Comparison of ENCODE assay signal across 1 cellular context in the genomic region with DNA sequence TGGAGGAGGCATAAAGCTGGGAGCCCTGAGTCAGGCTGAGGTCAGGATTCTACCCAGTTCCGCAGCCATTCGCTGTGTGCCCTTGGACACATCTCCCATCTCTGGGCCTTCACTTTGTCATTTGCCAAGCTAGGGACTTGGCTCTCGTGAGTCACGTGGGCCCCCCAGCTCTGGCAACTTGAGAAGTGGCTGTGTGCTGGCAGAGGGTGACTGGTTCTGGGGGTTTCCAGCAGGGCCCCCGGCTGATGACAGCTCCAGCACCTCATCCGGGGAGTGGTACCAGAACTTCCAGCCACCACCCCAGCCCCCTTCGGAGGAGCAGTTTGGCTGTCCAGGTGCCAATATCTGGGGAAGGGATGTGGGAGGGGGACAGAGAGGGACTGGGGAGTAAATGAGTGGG.
TF ChIP-seq lines count a peak whose summit lies in the region.

No MANE protein-coding gene starts in this region.

TF ChIP-seq in GM12878, 131 proteins besides CTCF, POLR2A, EP300 and RAD21:
- TF ChIP-seq RAD51 (IDR thresholded peaks at IDR 0.05) (no peak), USF1 (IDR thresholded peaks at IDR 0.05; ENCODE audit: borderline replicate concordance, extremely low read length, insufficient read depth, low read depth, low read length) (peak; percentile 37)
